ENCODE assay signal across 9 cellular contexts in the genomic region with DNA sequence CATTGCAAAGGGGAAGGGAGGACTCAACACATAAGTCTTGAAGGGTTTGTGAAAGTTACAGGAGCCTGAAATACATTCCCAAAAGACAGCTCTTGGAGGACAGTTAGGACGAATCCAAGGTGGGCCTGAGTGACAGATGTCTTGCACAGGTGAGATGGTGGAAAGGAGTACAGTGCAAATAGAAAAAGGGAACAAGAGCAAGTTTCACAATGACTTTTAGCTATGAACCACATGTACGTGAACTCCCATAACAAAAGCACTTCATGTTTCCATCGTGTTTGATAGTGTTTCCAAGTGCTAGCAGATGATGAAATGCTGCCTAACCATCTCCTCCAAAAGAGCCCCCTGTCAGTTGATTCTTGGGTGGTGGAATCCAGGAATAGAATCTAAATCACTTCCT. TPM values are rescaled to one million over a fixed set of nuclear protein-coding genes. Genes with fewer than 3 reads are reported as not detected.
DNase-seq lines count a peak whose midpoint lies in the region; ATAC-seq, FAIRE-seq and TF ChIP-seq lines count a peak whose summit lies in the region.
"Had no signal": no experiment of that assay in that cellular context is flagged by ENCODE, and none has a peak within 500 bp of the region (broad histone marks: within the 10 kb centered on the region; RNA-seq: fewer than 3 reads in every experiment).

No MANE protein-coding gene starts in this region.

- peaks cover 81% of the 10 kb centered on the region for H3K4me1 Mint-ChIP-seq in activated CD8-positive, alpha-beta T cell treated with anti-CD3 and anti-CD28 coated beads, Interleukin-2, amount 10 ng/mL, durations not matched to agents 7 days and 5 days (ENCODE audit: low read depth)

- H3K27ac Mint-ChIP-seq in activated CD8-positive, alpha-beta T cell treated with anti-CD3 and anti-CD28 coated beads, Interleukin-2, amount 10 ng/mL, durations not matched to agents 7 days and 5 days: peak overlapping the region; percentile 46

- no peak overlapping the region for H3K4me3 ChIP-seq in GM12865 (ENCODE audit: low read depth, low read length)
- H3K4me3 ChIP-seq in kidney (ENCODE audit: low read length in 2 of 2): no peak overlapping the region

- intact Hi-C loops in kidney (cut with DNase I): no loop called here

- no peaks in the 10 kb centered on the region for H3K36me3 ChIP-seq in kidney (ENCODE audit: control insufficient read depth in 1 of 2, insufficient read depth in 2 of 2, low read length in 2 of 2)

- H3K27me3 Mint-ChIP-seq in activated CD8-positive, alpha-beta T cell treated with anti-CD3 and anti-CD28 coated beads, Interleukin-2, amount 10 ng/mL, durations not matched to agents 7 days and 5 days (ENCODE audit: low read depth): no peaks in the 10 kb centered on the region

- H3K9me3 ChIP-seq in kidney (ENCODE audit: control insufficient read depth in 1 of 2, low read length in 2 of 2): no peaks in the 10 kb centered on the region

- CTCF ChIA-PET in activated CD8-positive, alpha-beta T cell treated with anti-CD3 and anti-CD28 coated beads, Interleukin-2, amount 10 ng/mL, durations not matched to agents 7 days and 5 days (lab: Charles Lee): interaction anchor here (1.0 to 4.4 kb wide), 6 partner anchors 9 to 184 kb away, joined by 3 to 39 read pairs (median 6); a partner anchor contains a TSS
- CTCF ChIA-PET in GM10248 (lab: Yijun Ruan, JAX): interaction anchor here (0.7 to 7.3 kb wide), 9 partner anchors 11 to 1412 kb away, joined by 3 to 49 read pairs (median 3); no protein-coding TSS in a partner anchor

- DNase-seq in GM12865 (ENCODE audit: low read depth): peak; percentile 52
- DNase-seq in activated CD8-positive, alpha-beta T cell treated with anti-CD3 and anti-CD28 coated beads, Interleukin-2, amount 10 ng/mL, durations not matched to agents 7 days and 5 days: no peak
- no peak for DNase-seq in kidney
- DNase-seq in T1000 (lab: John Stamatoyannopoulos, UW): no peak
- DNase-seq in GM10248 (ENCODE audit: extremely low spot score): no peak
- DNase-seq in NCI-H128 (lab: John Stamatoyannopoulos, UW; ENCODE audit: unreplicated experiment): no peak

- ATAC-seq in GM19468 (IDR thresholded peaks at IDR 0.05; ENCODE audit: extremely low read depth, unreplicated experiment) (peak; percentile 75), HG03139 (IDR thresholded peaks at IDR 0.05; ENCODE audit: unreplicated experiment) (peak; percentile 89)
- no peak for ATAC-seq in activated CD8-positive, alpha-beta T cell treated with anti-CD3 and anti-CD28 coated beads, Interleukin-2, amount 10 ng/mL, durations not matched to agents 7 days and 5 days

- no peaks in the 10 kb centered on the region for H3K4me1 ChIP-seq in kidney (ENCODE audit: control insufficient read depth in 1 of 2, insufficient read depth in 1 of 2, low read depth in 1 of 2, low read length in 2 of 2)

- H3K4me3 Mint-ChIP-seq in activated CD8-positive, alpha-beta T cell treated with anti-CD3 and anti-CD28 coated beads, Interleukin-2, amount 10 ng/mL, durations not matched to agents 7 days and 5 days: no peak overlapping the region

- H3K27ac ChIP-seq in kidney (ENCODE audit: low read depth in 2 of 2, low read length in 2 of 2): no peak overlapping the region

- H3K36me3 Mint-ChIP-seq in activated CD8-positive, alpha-beta T cell treated with anti-CD3 and anti-CD28 coated beads, Interleukin-2, amount 10 ng/mL, durations not matched to agents 7 days and 5 days (ENCODE audit: low read depth): peaks cover 94% of the 10 kb centered on the region

- FAIRE-seq in kidney (lab: Jason Lieb, UNC): no peak
- FAIRE-seq: D721Med had no signal

- H3K9ac ChIP-seq in kidney (ENCODE audit: low read length in 2 of 2): no peak overlapping the region

- peaks cover 12% of the 10 kb centered on the region for H3K9me3 Mint-ChIP-seq in activated CD8-positive, alpha-beta T cell treated with anti-CD3 and anti-CD28 coated beads, Interleukin-2, amount 10 ng/mL, durations not matched to agents 7 days and 5 days (ENCODE audit: insufficient read depth)

- no peak for TF ChIP-seq CTCF in GM12865 (IDR thresholded peaks at IDR 0.05; ENCODE audit: insufficient read depth, low read depth, low read length, missing control alignments)
- no peak for TF ChIP-seq CTCF in kidney (IDR thresholded peaks at IDR 0.05; ENCODE audit: borderline replicate concordance, extremely low read depth, insufficient read depth)
- TF ChIP-seq CTCF in GM10248 (IDR thresholded peaks at IDR 0.05; ENCODE audit: control extremely low read depth, extremely low read depth, low read depth, missing control alignments): no peak

- POLR2A ChIA-PET in activated CD8-positive, alpha-beta T cell treated with anti-CD3 and anti-CD28 coated beads, Interleukin-2, amount 10 ng/mL, durations not matched to agents 7 days and 5 days (lab: Charles Lee): no interaction called here
- POLR2A ChIA-PET in GM10248 (lab: Yijun Ruan, JAX): no interaction called here

RNA-seq across cellular contexts. Expression of a gene that starts 1.8 kb away (rescaled TPM):
- 10 to 100 TPM; 22.7 to 25.2 TPM for total RNA-seq in activated CD8-positive, alpha-beta T cell treated with anti-CD3 and anti-CD28 coated beads, Interleukin-2, amount 10 ng/mL, durations not matched to agents 7 days and 5 days
- total RNA-seq in kidney: 2.0 TPM
- polyA plus RNA-seq in kidney (ENCODE audit: insufficient read depth, low read depth, low replicate concordance): not detected

RNA-seq across cellular contexts. Expression of a gene that starts 48.3 kb away (rescaled TPM):
- total RNA-seq in activated CD8-positive, alpha-beta T cell treated with anti-CD3 and anti-CD28 coated beads, Interleukin-2, amount 10 ng/mL, durations not matched to agents 7 days and 5 days: under 1 TPM; 0.08 TPM
- 2.8 TPM for total RNA-seq in kidney
- 10.3 TPM for polyA plus RNA-seq in kidney (ENCODE audit: insufficient read depth, low read depth, low replicate concordance)
